11 cellular contexts compared by ENCODE assay signal in the genomic region with DNA sequence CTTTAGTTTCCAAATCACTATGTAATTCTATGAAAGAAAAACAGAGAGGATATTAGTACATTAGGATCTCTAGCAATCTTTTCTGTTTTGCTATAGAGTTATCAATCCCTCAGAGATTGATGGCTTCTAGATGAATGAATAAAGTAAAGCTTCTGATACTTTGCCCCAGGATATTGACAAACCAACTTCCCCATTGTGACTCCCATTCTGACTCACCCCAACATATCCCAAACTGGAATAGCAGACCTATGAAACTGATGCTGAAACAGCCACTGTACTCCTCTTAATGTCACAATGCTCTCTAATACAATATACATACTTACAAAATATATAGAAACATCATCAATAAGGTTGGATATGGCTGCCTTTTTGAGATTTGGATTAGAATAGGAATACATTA.
"Had no signal": no experiment of that assay in that cellular context is flagged by ENCODE, and none has a peak within 500 bp of the region (broad histone marks: within the 10 kb centered on the region; RNA-seq: fewer than 3 reads in every experiment).

No MANE protein-coding gene starts in this region.

- H3K9me3 ChIP-seq: esophagus squamous epithelium, stomach, thoracic aorta had no signal

- DNase-seq: activated CD4-positive, alpha-beta memory T cell treated with anti-CD3 and anti-CD28 coated beads for 36 hours; activated T-cell treated with anti-CD3 and anti-CD28 coated beads, Interleukin-2, amount 50 U/mL, for 72 hours; aorta; esophagus squamous epithelium; retina; stomach; T-helper 9 cell had no signal

- H3K79me2 ChIP-seq: parathyroid adenoma had no signal

- H3K27ac Mint-ChIP-seq: activated CD4-positive, alpha-beta memory T cell treated with anti-CD3 and anti-CD28 coated beads for 36 hours; activated T-cell treated with anti-CD3 and anti-CD28 coated beads, Interleukin-2, amount 50 U/mL, for 72 hours had no signal

- H3K4me3 ChIP-seq: esophagus squamous epithelium, stomach, thoracic aorta had no signal

- H3K36me3 Mint-ChIP-seq: activated CD4-positive, alpha-beta memory T cell treated with anti-CD3 and anti-CD28 coated beads for 36 hours had no signal

- ATAC-seq: activated T-cell treated with anti-CD3 and anti-CD28 coated beads, Interleukin-2, amount 50 U/mL, for 72 hours had no signal

- H3K4me1 ChIP-seq: esophagus squamous epithelium, parathyroid adenoma, stomach had no signal

- H2AFZ ChIP-seq: parathyroid adenoma had no signal

- H3K9ac ChIP-seq: parathyroid adenoma had no signal

- H3K4me3 Mint-ChIP-seq: activated CD4-positive, alpha-beta memory T cell treated with anti-CD3 and anti-CD28 coated beads for 36 hours; activated T-cell treated with anti-CD3 and anti-CD28 coated beads, Interleukin-2, amount 50 U/mL, for 72 hours; neural crest cell had no signal

- H3K27me3 ChIP-seq: esophagus squamous epithelium, stomach had no signal

- H3K27ac ChIP-seq: esophagus squamous epithelium, parathyroid adenoma, stomach, thoracic aorta, VCaP had no signal

- H3K36me3 ChIP-seq: esophagus squamous epithelium, stomach, thoracic aorta had no signal

- H3K4me1 Mint-ChIP-seq: neural crest cell had no signal

- H3K9me3 Mint-ChIP-seq: activated CD4-positive, alpha-beta memory T cell treated with anti-CD3 and anti-CD28 coated beads for 36 hours; activated T-cell treated with anti-CD3 and anti-CD28 coated beads, Interleukin-2, amount 50 U/mL, for 72 hours; neural crest cell had no signal
